20 cellular contexts compared by ENCODE assay signal in the genomic region with DNA sequence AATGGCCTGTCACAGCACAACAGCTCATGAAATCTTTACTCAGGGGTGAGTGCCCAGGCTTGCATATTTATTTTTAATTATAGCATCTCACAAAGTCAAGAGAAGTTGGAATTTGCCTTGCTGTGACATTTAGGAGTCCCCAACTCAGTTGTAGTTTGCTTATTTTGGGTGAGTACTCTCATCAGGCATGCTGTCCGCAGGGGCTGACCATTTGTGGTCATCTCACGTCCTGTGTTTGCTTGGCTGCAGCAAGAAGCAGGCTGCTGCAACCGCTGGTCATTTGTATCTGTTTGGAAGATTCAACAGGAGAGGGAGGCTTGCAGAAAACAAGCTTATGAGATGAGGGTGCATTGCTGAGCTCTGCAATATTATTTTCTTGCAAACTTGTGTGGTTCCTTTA.
DNase-seq lines count a peak whose midpoint lies in the region; ATAC-seq, FAIRE-seq and TF ChIP-seq lines count a peak whose summit lies in the region.
"Had no signal": no experiment of that assay in that cellular context is flagged by ENCODE, and none has a peak within 500 bp of the region (broad histone marks: within the 10 kb centered on the region; RNA-seq: fewer than 3 reads in every experiment).

No MANE protein-coding gene starts in this region.

- no peak overlapping the region for H3K4me3 Mint-ChIP-seq in astrocyte (ENCODE audit: unreplicated experiment)
- H3K4me3 Mint-ChIP-seq: activated naive CD8-positive, alpha-beta T cell treated with anti-CD3 and anti-CD28 coated beads, Interleukin-2, amount 10 ng/mL, durations not matched to agents 7 days and 5 days had no signal

- peak; percentile 59 for DNase-seq in ELR (ENCODE audit: low read depth)
- peak; percentile 86 for DNase-seq in astrocyte (ENCODE audit: low read depth)
- peak in 34 of 42 donors; percentile 11 to 76 (median 34) for DNase-seq in head of caudate nucleus
- no peak for DNase-seq in sciatic nerve (ENCODE audit: low spot score)
- no peak for DNase-seq in NCI-H526 treated with DMSO at 0.1 percent for 48 hours (lab: John Stamatoyannopoulos, UW)
- DNase-seq in HuH-7 (ENCODE audit: low spot score), result no peak
- DNase-seq: activated CD4-positive, alpha-beta T cell treated with anti-CD3 and anti-CD28 coated beads, Interleukin-2, amount 50 U/mL, for 1 hour; activated naive CD8-positive, alpha-beta T cell treated with anti-CD3 and anti-CD28 coated beads, Interleukin-2, amount 10 ng/mL, durations not matched to agents 7 days and 5 days; cerebellar nuclear complex; DMS 273 treated with DMSO at 0.1 percent for 48 hours; glutamatergic neuron; islet precursor cell; NCI-H1930; NCI-H524 treated with DMSO at 0.1 percent for 48 hours; ovary; spleen had no signal

- H2AFZ ChIP-seq in astrocyte (ENCODE audit: low read depth, low read length), result no peak overlapping the region

- H3K4me1 ChIP-seq in astrocyte (ENCODE audit: insufficient read depth, low read length), result peaks cover 13% of the 10 kb centered on the region
- H3K4me1 ChIP-seq: spleen had no signal

- intact Hi-C loops in head of caudate nucleus (cut with DNase I) (no loop called here), sciatic nerve (cut with DNase I) (no loop called here)

- H3K9me3 Mint-ChIP-seq in astrocyte (ENCODE audit: unreplicated experiment), result peaks cover 9% of the 10 kb centered on the region
- H3K9me3 Mint-ChIP-seq: activated naive CD8-positive, alpha-beta T cell treated with anti-CD3 and anti-CD28 coated beads, Interleukin-2, amount 10 ng/mL, durations not matched to agents 7 days and 5 days had no signal

- H3K27ac ChIP-seq in astrocyte (ENCODE audit: low read depth, low read length), result no peak overlapping the region
- H3K27ac ChIP-seq: BLaER1 treated with 17β-estradiol and CSF1 and Interleukin-3, amounts not matched to agents 10 nM and 100 nM; ovary; spleen had no signal

- no peaks in the 10 kb centered on the region for H3K36me3 Mint-ChIP-seq in astrocyte (ENCODE audit: low read depth, unreplicated experiment)
- H3K36me3 Mint-ChIP-seq: activated naive CD8-positive, alpha-beta T cell treated with anti-CD3 and anti-CD28 coated beads, Interleukin-2, amount 10 ng/mL, durations not matched to agents 7 days and 5 days had no signal

- H3K4me3 ChIP-seq in astrocyte (ENCODE audit: insufficient read depth, low read depth, low read length), result no peak overlapping the region
- H3K4me3 ChIP-seq: BLaER1 treated with 17β-estradiol and CSF1 and Interleukin-3, amounts not matched to agents 10 nM and 100 nM; ovary; spleen had no signal

- no peak overlapping the region for H3K27ac Mint-ChIP-seq in astrocyte (ENCODE audit: unreplicated experiment)
- H3K27ac Mint-ChIP-seq: activated naive CD8-positive, alpha-beta T cell treated with anti-CD3 and anti-CD28 coated beads, Interleukin-2, amount 10 ng/mL, durations not matched to agents 7 days and 5 days had no signal

- peak overlapping the region; percentile 58 for H3K4me2 ChIP-seq in astrocyte (ENCODE audit: low read length)
- H3K4me2 ChIP-seq: BLaER1 treated with 17β-estradiol and CSF1 and Interleukin-3, amounts not matched to agents 10 nM and 100 nM had no signal

- ATAC-seq in sciatic nerve (peak; percentile 70), HG03460 (IDR thresholded peaks at IDR 0.05; ENCODE audit: unreplicated experiment) (no peak), GM19452 (IDR thresholded peaks at IDR 0.05; ENCODE audit: unreplicated experiment) (no peak)

- H3K27me3 Mint-ChIP-seq in astrocyte (ENCODE audit: low read depth, unreplicated experiment), result peaks cover 3% of the 10 kb centered on the region

- H4K20me1 ChIP-seq in astrocyte (ENCODE audit: insufficient read depth, low read length), result no peaks in the 10 kb centered on the region
- H4K20me1 ChIP-seq: BLaER1 treated with 17β-estradiol and CSF1 and Interleukin-3, amounts not matched to agents 10 nM and 100 nM had no signal

- FAIRE-seq in astrocyte (lab: Jason Lieb, UNC), result no peak
- FAIRE-seq: endometrium had no signal

- no peaks in the 10 kb centered on the region for H3K79me2 ChIP-seq in astrocyte (ENCODE audit: insufficient read depth, low read length)

- H3K36me3 ChIP-seq in astrocyte (ENCODE audit: insufficient read depth, low read length), result no peaks in the 10 kb centered on the region
- H3K36me3 ChIP-seq: BLaER1 treated with 17β-estradiol and CSF1 and Interleukin-3, amounts not matched to agents 10 nM and 100 nM; ovary; spleen had no signal

- peaks cover 5% of the 10 kb centered on the region for H3K4me1 Mint-ChIP-seq in astrocyte (ENCODE audit: low read depth, unreplicated experiment)
- H3K4me1 Mint-ChIP-seq: activated naive CD8-positive, alpha-beta T cell treated with anti-CD3 and anti-CD28 coated beads, Interleukin-2, amount 10 ng/mL, durations not matched to agents 7 days and 5 days had no signal

- H3K27me3 ChIP-seq in astrocyte (ENCODE audit: insufficient read depth, low read length), result no peaks in the 10 kb centered on the region
- H3K27me3 ChIP-seq: BLaER1 treated with 17β-estradiol and CSF1 and Interleukin-3, amounts not matched to agents 10 nM and 100 nM; ovary; spleen had no signal

- no peak overlapping the region for H3K9ac ChIP-seq in astrocyte (ENCODE audit: low read length)
- H3K9ac ChIP-seq: BLaER1 treated with 17β-estradiol and CSF1 and Interleukin-3, amounts not matched to agents 10 nM and 100 nM had no signal

- no peak for TF ChIP-seq CTCF in astrocyte (IDR thresholded peaks at IDR 0.05; ENCODE audit: insufficient read depth, low read depth, low read length)

- peaks cover 3% of the 10 kb centered on the region for H3K9me3 ChIP-seq in astrocyte (ENCODE audit: insufficient read depth, low read depth, low read length)
- H3K9me3 ChIP-seq: ovary had no signal

Comparison
In these comparisons a context has a peak if more than half of its experiments do, and no peak if none do; other contexts are left out.
1. DNase-seq: peak in ELR (single experiment), astrocyte (single experiment) and head of caudate nucleus (34 of 42); none in sciatic nerve (single experiment), NCI-H526 treated with DMSO at 0.1 percent for 48 hours (single experiment) and HuH-7 (single experiment).